ENCODE assay signal across 1 cellular context in the genomic region with DNA sequence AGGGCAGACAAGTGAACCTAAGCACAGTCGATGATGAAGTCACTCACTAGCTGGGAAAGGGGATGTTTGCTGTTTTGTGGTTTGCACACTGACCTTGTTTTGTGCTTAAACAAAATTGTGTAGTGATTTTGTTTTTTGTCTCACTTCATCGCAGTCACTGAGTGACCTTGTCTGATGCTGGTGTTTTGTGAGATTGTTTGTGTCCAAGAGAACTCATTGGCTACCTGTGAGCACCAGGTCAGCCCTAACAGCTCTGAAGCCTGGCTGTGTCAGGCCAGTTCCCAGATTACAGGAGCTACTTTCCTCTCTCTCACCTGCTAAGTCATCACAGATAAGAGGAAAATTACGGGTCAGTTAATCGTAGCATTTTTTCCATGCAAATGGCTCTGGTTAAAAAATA.
TF ChIP-seq lines count a peak whose summit lies in the region.

No MANE protein-coding gene starts in this region.

TF ChIP-seq in endothelial cell of umbilical vein, 7 proteins besides CTCF, POLR2A, EP300 and RAD21:
- TF ChIP-seq EZH2 (IDR thresholded peaks at IDR 0.05; ENCODE audit: borderline replicate concordance, low read depth, low read length, severe bottlenecking) = no peak
- no peak for TF ChIP-seq GATA2 (IDR thresholded peaks at IDR 0.05; ENCODE audit: insufficient read depth, insufficient read length, low read depth, low read length)
- no peak for TF ChIP-seq FOS (IDR thresholded peaks at IDR 0.05; ENCODE audit: borderline replicate concordance, insufficient read depth, low read length)
